Comparison of ENCODE assay signal across 14 cellular contexts in the genomic region with DNA sequence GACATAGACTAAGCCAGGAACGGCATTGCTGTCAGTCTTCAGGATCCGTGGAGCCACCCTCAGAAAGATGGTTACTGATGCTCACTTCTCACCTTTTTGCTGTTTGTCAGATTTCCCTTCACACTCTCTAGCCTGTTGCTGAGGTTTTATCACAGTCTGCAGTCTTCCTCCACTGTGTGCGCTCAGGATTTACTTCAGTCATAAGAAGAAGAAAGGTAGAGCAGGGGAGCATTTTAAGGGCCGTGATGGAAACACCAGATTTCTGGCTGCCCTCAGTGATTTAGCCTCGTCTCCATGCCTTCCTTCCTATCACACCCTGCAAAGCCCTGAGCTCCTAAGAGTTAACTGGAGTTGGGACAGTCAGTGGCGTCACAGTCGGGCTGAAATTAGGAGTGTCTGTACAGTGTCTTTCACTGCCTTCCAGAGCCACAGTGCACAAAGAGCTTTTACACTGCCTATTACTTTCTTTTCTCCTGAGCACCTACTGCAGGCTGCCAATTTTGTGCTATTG. TPM values are rescaled to one million over a fixed set of nuclear protein-coding genes. Genes with fewer than 3 reads are reported as not detected.
DNase-seq lines count a peak whose midpoint lies in the region; ATAC-seq, FAIRE-seq and TF ChIP-seq lines count a peak whose summit lies in the region.
"Had no signal": no experiment of that assay in that cellular context is flagged by ENCODE, and none has a peak within 500 bp of the region (broad histone marks: within the 10 kb centered on the region; RNA-seq: fewer than 3 reads in every experiment).

No MANE protein-coding gene starts in this region.

- no peaks in the 10 kb centered on the region for H3K9me3 ChIP-seq in kidney (ENCODE audit: control insufficient read depth in 1 of 2, low read length in 2 of 2)

- DNase-seq in stimulated activated CD4-positive, alpha-beta T cell treated with anti-CD3 and anti-CD28 coated beads, Interleukin-4, amount 100 ng/mL, for 24 hours: peak; percentile 3
- no peak for DNase-seq in stimulated activated CD4-positive, alpha-beta T cell treated with anti-CD3 and anti-CD28 coated beads, Interleukin-15, amount 100 ng/mL, for 24 hours
- DNase-seq in activated naive CD8-positive, alpha-beta T cell treated with anti-CD3 and anti-CD28 coated beads for 36 hours: no peak
- DNase-seq in kidney (peak; percentile 14), Kasumi-1 (lab: John Stamatoyannopoulos, UW) (no peak), iPS-NIHi7 (ENCODE audit: extremely low spot score) (no peak), GM13977 (ENCODE audit: low spot score) (no peak)
- DNase-seq: DMS153; NK-92 treated with Interleukin-12 subunit alpha and Interleukin-12 subunit beta, amount 100 ng/mL, for 24 hours had no signal

- FAIRE-seq in kidney (lab: Jason Lieb, UNC): no peak
- FAIRE-seq: HTR-8/SVneo had no signal

- no peak for ATAC-seq in GM18519 (IDR thresholded peaks at IDR 0.05; ENCODE audit: low FRiP score, unreplicated experiment)

- H3K27me3 Mint-ChIP-seq in activated naive CD8-positive, alpha-beta T cell treated with anti-CD3 and anti-CD28 coated beads for 36 hours: no peaks in the 10 kb centered on the region

- no peaks in the 10 kb centered on the region for H3K9me3 Mint-ChIP-seq in activated naive CD8-positive, alpha-beta T cell treated with anti-CD3 and anti-CD28 coated beads for 36 hours

- H3K4me1 ChIP-seq in kidney (ENCODE audit: control insufficient read depth in 1 of 2, insufficient read depth in 1 of 2, low read depth in 1 of 2, low read length in 2 of 2): no peaks in the 10 kb centered on the region
- H3K4me1 ChIP-seq: parathyroid adenoma had no signal

- H3K4me3 Mint-ChIP-seq in activated naive CD8-positive, alpha-beta T cell treated with anti-CD3 and anti-CD28 coated beads for 36 hours: no peak overlapping the region

- peaks cover 0 to 2% of the 10 kb centered on the region in 2 donors for H3K36me3 ChIP-seq in kidney (ENCODE audit: control insufficient read depth in 1 of 2, insufficient read depth in 2 of 2, low read length in 2 of 2)

- no peak overlapping the region for H3K9ac ChIP-seq in kidney (ENCODE audit: low read length in 2 of 2)
- H3K9ac ChIP-seq: parathyroid adenoma had no signal

- in situ Hi-C loops in GM13977 (cut with MboI; ENCODE audit: low pct_unique_long_range_greater_than_20kb, low sequenced_read_pairs, unreplicated experiment): no loop called here

- TF ChIP-seq CTCF in kidney (IDR thresholded peaks at IDR 0.05; ENCODE audit: borderline replicate concordance, extremely low read depth, insufficient read depth) (no peak), GM13977 (IDR thresholded peaks at IDR 0.05; ENCODE audit: extremely low read depth, insufficient read depth, missing control alignments) (no peak)

- no peak overlapping the region for H3K27ac ChIP-seq in kidney (ENCODE audit: low read depth in 2 of 2, low read length in 2 of 2)
- H3K27ac ChIP-seq: parathyroid adenoma, VCaP had no signal

- peak overlapping the region; percentile 61 for H3K27ac Mint-ChIP-seq in activated naive CD8-positive, alpha-beta T cell treated with anti-CD3 and anti-CD28 coated beads for 36 hours

- H3K4me1 Mint-ChIP-seq in activated naive CD8-positive, alpha-beta T cell treated with anti-CD3 and anti-CD28 coated beads for 36 hours: peaks cover 86% of the 10 kb centered on the region

- intact Hi-C loops in kidney (cut with DNase I): no loop called here

- H3K36me3 Mint-ChIP-seq in activated naive CD8-positive, alpha-beta T cell treated with anti-CD3 and anti-CD28 coated beads for 36 hours: peaks cover 51% of the 10 kb centered on the region

- H3K4me3 ChIP-seq in kidney (ENCODE audit: low read length in 2 of 2): no peak overlapping the region

RNA-seq across cellular contexts. Expression of a gene that starts 60.0 kb away (rescaled TPM):
- 1 to 10 TPM; 4.3 to 4.5 TPM for total RNA-seq in activated naive CD8-positive, alpha-beta T cell treated with anti-CD3 and anti-CD28 coated beads for 36 hours
- total RNA-seq in kidney: 11.8 TPM
- polyA plus RNA-seq in kidney (ENCODE audit: insufficient read depth, low read depth, low replicate concordance): 1.7 TPM
- total RNA-seq: SK-MEL-5 had no signal

Comparison
In these comparisons a context has a peak if more than half of its experiments do, and no peak if none do; other contexts are left out.
1. DNase-seq: peak in stimulated activated CD4-positive, alpha-beta T cell treated with anti-CD3 and anti-CD28 coated beads, Interleukin-4, amount 100 ng/mL, for 24 hours (single experiment) and kidney (single experiment); none in stimulated activated CD4-positive, alpha-beta T cell treated with anti-CD3 and anti-CD28 coated beads, Interleukin-15, amount 100 ng/mL, for 24 hours (single experiment), activated naive CD8-positive, alpha-beta T cell treated with anti-CD3 and anti-CD28 coated beads for 36 hours (single experiment), Kasumi-1 (0 of 2), iPS-NIHi7 (single experiment) and GM13977 (single experiment).